ENCODE assay signal across 17 cellular contexts in genomic region chr1:19410393-19410792, GRCh38.
DNase-seq lines count a peak whose midpoint lies in the region; ATAC-seq and TF ChIP-seq lines count a peak whose summit lies in the region.
"Had no signal": no experiment of that assay in that cellular context is flagged by ENCODE, and none has a peak within 500 bp of the region (broad histone marks: within the 10 kb centered on the region; RNA-seq: fewer than 3 reads in every experiment).

No MANE protein-coding gene starts in this region.

- H3K36me3 Mint-ChIP-seq in natural killer cell, result peaks cover 6% of the 10 kb centered on the region
- H3K36me3 Mint-ChIP-seq in natural killer cell treated with Interleukin-12 subunit alpha and Interleukin-12 subunit beta and Interleukin-15 and Interleukin-18, amount 100 ng/mL, for 72 hours, result no peaks in the 10 kb centered on the region

- peak overlapping the region; percentile 76 to 77 for H3K27ac Mint-ChIP-seq in natural killer cell
- no peak overlapping the region for H3K27ac Mint-ChIP-seq in natural killer cell treated with Interleukin-12 subunit alpha and Interleukin-12 subunit beta and Interleukin-15 and Interleukin-18, amount 100 ng/mL, for 72 hours

- no peaks in the 10 kb centered on the region for H3K9me3 Mint-ChIP-seq in natural killer cell
- no peaks in the 10 kb centered on the region for H3K9me3 Mint-ChIP-seq in natural killer cell treated with Interleukin-12 subunit alpha and Interleukin-12 subunit beta and Interleukin-15 and Interleukin-18, amount 100 ng/mL, for 72 hours
- H3K9me3 Mint-ChIP-seq: activated naive CD4-positive, alpha-beta T cell treated with anti-CD3 and anti-CD28 coated beads for 36 hours had no signal

- peaks cover 80 to 92% of the 10 kb centered on the region in 2 donors for H3K4me1 Mint-ChIP-seq in natural killer cell
- H3K4me1 Mint-ChIP-seq in natural killer cell treated with Interleukin-12 subunit alpha and Interleukin-12 subunit beta and Interleukin-15 and Interleukin-18, amount 100 ng/mL, for 72 hours (ENCODE audit: low read depth in 2 of 2), result peaks cover 30 to 68% of the 10 kb centered on the region in 2 donors

- H3K4me1 ChIP-seq in colonic mucosa, result no peaks in the 10 kb centered on the region
- H3K4me1 ChIP-seq: pancreas had no signal

- no peaks in the 10 kb centered on the region for H3K27me3 Mint-ChIP-seq in natural killer cell (ENCODE audit: low read depth in 2 of 2)
- no peaks in the 10 kb centered on the region for H3K27me3 Mint-ChIP-seq in natural killer cell treated with Interleukin-12 subunit alpha and Interleukin-12 subunit beta and Interleukin-15 and Interleukin-18, amount 100 ng/mL, for 72 hours

- no peaks in the 10 kb centered on the region for H3K27me3 ChIP-seq in colonic mucosa
- H3K27me3 ChIP-seq: pancreas had no signal

- H3K9me3 ChIP-seq in colonic mucosa, result no peaks in the 10 kb centered on the region
- H3K9me3 ChIP-seq: pancreas had no signal

- no peak overlapping the region for H3K9ac ChIP-seq in colonic mucosa (ENCODE audit: low read depth in 2 of 2, low read length in 2 of 2)

- POLR2A ChIA-PET in RWPE1 (lab: Yijun Ruan, JAX; ENCODE audit: low non-redundant PET), result no interaction called here

- H3K27ac ChIP-seq in colonic mucosa (no peak overlapping the region), RWPE1 (no peak overlapping the region)
- H3K27ac ChIP-seq: pancreas had no signal

- in situ Hi-C loops in astrocyte of the spinal cord (cut with HindIII; ENCODE audit: low sequenced_read_pairs), result no loop called here

- TF ChIP-seq CTCF in natural killer cell (IDR thresholded peaks at IDR 0.05) (no peak), astrocyte of the spinal cord (IDR thresholded peaks at IDR 0.05; ENCODE audit: low read depth, low read length) (peak; percentile 15), colonic mucosa (IDR thresholded peaks at IDR 0.05) (no peak), RWPE1 (conservative IDR thresholded peaks at IDR 0.05; ENCODE audit: low read depth) (no peak)

- DNase-seq in natural killer cell, result no peak
- no peak for DNase-seq in natural killer cell treated with Interleukin-12 subunit alpha and Interleukin-12 subunit beta and Interleukin-15 and Interleukin-18, amount 100 ng/mL, for 72 hours (ENCODE audit: low spot score)
- no peak for DNase-seq in astrocyte of the spinal cord (ENCODE audit: low read depth, low spot score)
- no peak for DNase-seq in left lobe of liver (ENCODE audit: low spot score)
- no peak for DNase-seq in colonic mucosa
- no peak for DNase-seq in RWPE1 (ENCODE audit: low spot score)
- DNase-seq in T-helper 2 cell, result no peak
- DNase-seq: activated CD4-positive, alpha-beta T cell treated with anti-CD3 and anti-CD28 coated beads for 48 hours; activated naive CD4-positive, alpha-beta T cell treated with anti-CD3 and anti-CD28 coated beads for 36 hours; activated T-cell treated with anti-CD3 and anti-CD28 coated beads for 4 hours; islet precursor cell; NCI-H1417; NCI-H524 treated with DMSO at 0.1 percent for 48 hours; pancreas; stimulated activated CD4-positive, alpha-beta T cell treated with anti-CD3 and anti-CD28 coated beads, Interleukin-1b, Interleukin-23, amount 100 ng/mL, for 48 hours; SW 1271 had no signal

- intact Hi-C loops in natural killer cell (cut with micrococcal nuclease), result no loop called here
- intact Hi-C loops in colonic mucosa (cut with DNase I), result no loop called here

- no peaks in the 10 kb centered on the region for H3K36me3 ChIP-seq in colonic mucosa
- H3K36me3 ChIP-seq: pancreas had no signal

- ATAC-seq in natural killer cell (no peak), left lobe of liver (peak; percentile 13), HG03354 (IDR thresholded peaks at IDR 0.05; ENCODE audit: poor library complexity, severe bottlenecking, unreplicated experiment) (no peak)
- ATAC-seq in natural killer cell treated with Interleukin-12 subunit alpha and Interleukin-12 subunit beta and Interleukin-15 and Interleukin-18, amount 100 ng/mL, for 72 hours, result no peak
- ATAC-seq: pancreas had no signal

- no peak overlapping the region for H3K4me3 Mint-ChIP-seq in natural killer cell
- H3K4me3 Mint-ChIP-seq in natural killer cell treated with Interleukin-12 subunit alpha and Interleukin-12 subunit beta and Interleukin-15 and Interleukin-18, amount 100 ng/mL, for 72 hours, result no peak overlapping the region
- H3K4me3 Mint-ChIP-seq: activated naive CD4-positive, alpha-beta T cell treated with anti-CD3 and anti-CD28 coated beads for 36 hours had no signal

- H3K4me3 ChIP-seq in astrocyte of the spinal cord (ENCODE audit: low read depth, low read length) (no peak overlapping the region), colonic mucosa (no peak overlapping the region)
- H3K4me3 ChIP-seq: pancreas had no signal

- CTCF ChIA-PET in RWPE1 (lab: Yijun Ruan, JAX), result interaction anchor here (0.6 to 0.9 kb wide), 2 partner anchors 15 to 249 kb away, joined by 3 to 5 read pairs; no protein-coding TSS in a partner anchor

Comparison
In these comparisons a context has a peak if more than half of its experiments do, and no peak if none do; other contexts are left out.
1. H3K27ac Mint-ChIP-seq: peak in natural killer cell (2 of 2); none in natural killer cell treated with Interleukin-12 subunit alpha and Interleukin-12 subunit beta and Interleukin-15 and Interleukin-18, amount 100 ng/mL, for 72 hours (0 of 2).